In the genomic region with DNA sequence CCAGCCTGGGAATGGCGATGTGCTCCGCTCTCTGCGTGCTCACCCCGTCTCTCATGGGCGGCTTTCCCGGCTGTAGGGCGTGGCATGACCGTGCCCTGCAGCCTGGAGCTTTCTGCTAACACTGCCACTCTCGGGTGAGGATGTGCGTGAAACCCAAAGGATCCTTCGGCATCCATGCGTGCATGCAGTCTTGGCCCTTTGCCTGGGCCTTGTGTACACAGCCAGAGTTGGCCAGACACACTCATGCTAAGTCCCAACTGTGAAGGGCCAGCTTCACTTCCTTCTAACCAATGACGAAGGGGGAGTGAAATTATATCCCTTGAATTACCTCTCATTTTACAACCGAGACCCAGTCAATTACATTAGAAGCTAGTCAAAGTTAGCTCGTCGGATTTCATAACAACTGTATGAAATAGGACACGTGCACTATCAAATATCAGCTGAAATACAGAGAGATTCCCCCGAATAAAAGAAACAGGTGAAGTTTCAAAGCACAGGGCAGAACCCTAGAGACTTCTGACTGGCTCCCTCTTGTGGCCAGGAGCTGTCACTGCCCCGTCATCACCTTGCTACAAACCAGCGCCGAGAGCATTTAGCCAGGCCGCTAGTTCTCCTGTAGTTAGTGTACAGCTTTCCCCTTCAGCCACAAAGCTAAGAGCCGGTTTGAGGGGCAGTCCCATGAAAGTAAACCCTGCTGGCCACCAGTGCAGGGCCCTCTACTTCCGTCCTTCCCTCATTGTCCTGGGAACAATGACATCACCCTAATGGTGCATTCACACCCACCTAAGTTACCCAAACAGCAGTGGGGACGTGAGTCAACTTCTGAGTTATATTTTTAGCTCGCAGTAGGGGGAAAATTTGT, we compare ENCODE assay signal across 1 cellular context.
TF ChIP-seq lines count a peak whose summit lies in the region.

No MANE protein-coding gene starts in this region.

TF ChIP-seq in K562, 482 proteins besides CTCF, POLR2A, EP300 and RAD21 (continued from another document and continues in another):
- TF ChIP-seq ZC3H11A (IDR thresholded peaks at IDR 0.05; ENCODE audit: low read depth, low read length) (no peak), TCF3 (CRISPR knock-in tag; IDR thresholded peaks at IDR 0.05) (no peak), SREBF2 (CRISPR knock-in tag; IDR thresholded peaks at IDR 0.05) (no peak), ZNF583 (CRISPR knock-in tag; IDR thresholded peaks at IDR 0.05) (no peak), CBX8 (IDR thresholded peaks at IDR 0.05; ENCODE audit: borderline replicate concordance, extremely low read depth, low read depth, low read length, poor library complexity, severe bottlenecking) (no peak), KDM4B (IDR thresholded peaks at IDR 0.05; ENCODE audit: borderline replicate concordance in 2 of 2, low read depth in 1 of 2) (no peak), RBM22 (IDR thresholded peaks at IDR 0.05; ENCODE audit: low read depth, low read length, poor library complexity, severe bottlenecking) (no peak), NCOA2 (IDR thresholded peaks at IDR 0.05; ENCODE audit: partially characterized antibody in 2 of 2) (no peak), ZNF232 (CRISPR knock-in tag; IDR thresholded peaks at IDR 0.05) (no peak), ELF1 (tag; IDR thresholded peaks at IDR 0.05) (no peak), ZFP36 (IDR thresholded peaks at IDR 0.05; ENCODE audit: low read depth, low read length, partially characterized antibody) (no peak), MBD2 (IDR thresholded peaks at IDR 0.05; ENCODE audit: borderline replicate concordance, low read depth) (no peak), HMG20A (CRISPR knock-in tag; conservative IDR thresholded peaks at IDR 0.05) (no peak), ETV5 (CRISPR knock-in tag; IDR thresholded peaks at IDR 0.05; ENCODE audit: low read depth) (0 out of 2 replicates have a peak, but pooled peaks have one; percentile 13), JUND (IDR thresholded peaks at IDR 0.05; ENCODE audit: borderline replicate concordance, low read depth, low read length) (peak; percentile 61), JUND (tag; IDR thresholded peaks at IDR 0.05; ENCODE audit: borderline replicate concordance, low read depth, low read length) (peak; percentile 66; the same call in 2 of the 3 replicates), WHSC1 (IDR thresholded peaks at IDR 0.05; ENCODE audit: low read length) (no peak), ARHGAP35 (IDR thresholded peaks at IDR 0.05; ENCODE audit: partially characterized antibody) (no peak), HCFC1 (IDR thresholded peaks at IDR 0.05; ENCODE audit: low read depth, low read length) (no peak), ETV1 (tag; conservative IDR thresholded peaks at IDR 0.05; ENCODE audit: low read depth) (0 out of 2 replicates have a peak, but pooled peaks have one; percentile 8), KLF6 (CRISPR knock-in tag; IDR thresholded peaks at IDR 0.05; ENCODE audit: borderline replicate concordance) (no peak), MAZ (CRISPR knock-in tag; conservative IDR thresholded peaks at IDR 0.05 in 1 of 2, IDR thresholded peaks at IDR 0.05 in 1 of 2) (0 out of 4 replicates have a peak, but pooled peaks of 1 of the 2 experiments have one; percentile 31), CBX3 (IDR thresholded peaks at IDR 0.05; ENCODE audit: borderline replicate concordance in 1 of 2, low read length in 2 of 2) (0 out of 3 replicates have a peak, but pooled peaks of 1 of the 2 experiments have one; percentile 21), GABPB2 (CRISPR knock-in tag; conservative IDR thresholded peaks at IDR 0.05) (no peak), PTBP1 (IDR thresholded peaks at IDR 0.05; ENCODE audit: low read depth, low read length) (no peak), TCFL5 (CRISPR knock-in tag; conservative IDR thresholded peaks at IDR 0.05) (no peak), SNRNP70 (optimal IDR thresholded peaks at IDR 0.05; ENCODE audit: low read depth, low read length) (no peak), SUPT5H (IDR thresholded peaks at IDR 0.05) (no peak)
- TF ChIP-seq, protein P1, sequence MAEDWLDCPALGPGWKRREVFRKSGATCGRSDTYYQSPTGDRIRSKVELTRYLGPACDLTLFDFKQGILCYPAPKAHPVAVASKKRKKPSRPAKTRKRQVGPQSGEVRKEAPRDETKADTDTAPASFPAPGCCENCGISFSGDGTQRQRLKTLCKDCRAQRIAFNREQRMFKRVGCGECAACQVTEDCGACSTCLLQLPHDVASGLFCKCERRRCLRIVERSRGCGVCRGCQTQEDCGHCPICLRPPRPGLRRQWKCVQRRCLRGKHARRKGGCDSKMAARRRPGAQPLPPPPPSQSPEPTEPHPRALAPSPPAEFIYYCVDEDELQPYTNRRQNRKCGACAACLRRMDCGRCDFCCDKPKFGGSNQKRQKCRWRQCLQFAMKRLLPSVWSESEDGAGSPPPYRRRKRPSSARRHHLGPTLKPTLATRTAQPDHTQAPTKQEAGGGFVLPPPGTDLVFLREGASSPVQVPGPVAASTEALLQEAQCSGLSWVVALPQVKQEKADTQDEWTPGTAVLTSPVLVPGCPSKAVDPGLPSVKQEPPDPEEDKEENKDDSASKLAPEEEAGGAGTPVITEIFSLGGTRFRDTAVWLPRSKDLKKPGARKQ (CRISPR knock-in tag; IDR thresholded peaks at IDR 0.05) = no peak
- TF ChIP-seq, protein P2, sequence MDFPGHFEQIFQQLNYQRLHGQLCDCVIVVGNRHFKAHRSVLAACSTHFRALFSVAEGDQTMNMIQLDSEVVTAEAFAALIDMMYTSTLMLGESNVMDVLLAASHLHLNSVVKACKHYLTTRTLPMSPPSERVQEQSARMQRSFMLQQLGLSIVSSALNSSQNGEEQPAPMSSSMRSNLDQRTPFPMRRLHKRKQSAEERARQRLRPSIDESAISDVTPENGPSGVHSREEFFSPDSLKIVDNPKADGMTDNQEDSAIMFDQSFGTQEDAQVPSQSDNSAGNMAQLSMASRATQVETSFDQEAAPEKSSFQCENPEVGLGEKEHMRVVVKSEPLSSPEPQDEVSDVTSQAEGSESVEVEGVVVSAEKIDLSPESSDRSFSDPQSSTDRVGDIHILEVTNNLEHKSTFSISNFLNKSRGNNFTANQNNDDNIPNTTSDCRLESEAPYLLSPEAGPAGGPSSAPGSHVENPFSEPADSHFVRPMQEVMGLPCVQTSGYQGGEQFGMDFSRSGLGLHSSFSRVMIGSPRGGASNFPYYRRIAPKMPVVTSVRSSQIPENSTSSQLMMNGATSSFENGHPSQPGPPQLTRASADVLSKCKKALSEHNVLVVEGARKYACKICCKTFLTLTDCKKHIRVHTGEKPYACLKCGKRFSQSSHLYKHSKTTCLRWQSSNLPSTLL (IDR thresholded peaks at IDR 0.05) = no peak
- TF ChIP-seq, protein P3, sequence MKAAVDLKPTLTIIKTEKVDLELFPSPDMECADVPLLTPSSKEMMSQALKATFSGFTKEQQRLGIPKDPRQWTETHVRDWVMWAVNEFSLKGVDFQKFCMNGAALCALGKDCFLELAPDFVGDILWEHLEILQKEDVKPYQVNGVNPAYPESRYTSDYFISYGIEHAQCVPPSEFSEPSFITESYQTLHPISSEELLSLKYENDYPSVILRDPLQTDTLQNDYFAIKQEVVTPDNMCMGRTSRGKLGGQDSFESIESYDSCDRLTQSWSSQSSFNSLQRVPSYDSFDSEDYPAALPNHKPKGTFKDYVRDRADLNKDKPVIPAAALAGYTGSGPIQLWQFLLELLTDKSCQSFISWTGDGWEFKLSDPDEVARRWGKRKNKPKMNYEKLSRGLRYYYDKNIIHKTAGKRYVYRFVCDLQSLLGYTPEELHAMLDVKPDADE (conservative IDR thresholded peaks at IDR 0.05; ENCODE audit: control insufficient read depth, low read depth, low read length) = no peak
- TF ChIP-seq, protein P4, sequence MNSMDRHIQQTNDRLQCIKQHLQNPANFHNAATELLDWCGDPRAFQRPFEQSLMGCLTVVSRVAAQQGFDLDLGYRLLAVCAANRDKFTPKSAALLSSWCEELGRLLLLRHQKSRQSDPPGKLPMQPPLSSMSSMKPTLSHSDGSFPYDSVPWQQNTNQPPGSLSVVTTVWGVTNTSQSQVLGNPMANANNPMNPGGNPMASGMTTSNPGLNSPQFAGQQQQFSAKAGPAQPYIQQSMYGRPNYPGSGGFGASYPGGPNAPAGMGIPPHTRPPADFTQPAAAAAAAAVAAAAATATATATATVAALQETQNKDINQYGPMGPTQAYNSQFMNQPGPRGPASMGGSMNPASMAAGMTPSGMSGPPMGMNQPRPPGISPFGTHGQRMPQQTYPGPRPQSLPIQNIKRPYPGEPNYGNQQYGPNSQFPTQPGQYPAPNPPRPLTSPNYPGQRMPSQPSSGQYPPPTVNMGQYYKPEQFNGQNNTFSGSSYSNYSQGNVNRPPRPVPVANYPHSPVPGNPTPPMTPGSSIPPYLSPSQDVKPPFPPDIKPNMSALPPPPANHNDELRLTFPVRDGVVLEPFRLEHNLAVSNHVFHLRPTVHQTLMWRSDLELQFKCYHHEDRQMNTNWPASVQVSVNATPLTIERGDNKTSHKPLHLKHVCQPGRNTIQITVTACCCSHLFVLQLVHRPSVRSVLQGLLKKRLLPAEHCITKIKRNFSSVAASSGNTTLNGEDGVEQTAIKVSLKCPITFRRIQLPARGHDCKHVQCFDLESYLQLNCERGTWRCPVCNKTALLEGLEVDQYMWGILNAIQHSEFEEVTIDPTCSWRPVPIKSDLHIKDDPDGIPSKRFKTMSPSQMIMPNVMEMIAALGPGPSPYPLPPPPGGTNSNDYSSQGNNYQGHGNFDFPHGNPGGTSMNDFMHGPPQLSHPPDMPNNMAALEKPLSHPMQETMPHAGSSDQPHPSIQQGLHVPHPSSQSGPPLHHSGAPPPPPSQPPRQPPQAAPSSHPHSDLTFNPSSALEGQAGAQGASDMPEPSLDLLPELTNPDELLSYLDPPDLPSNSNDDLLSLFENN (IDR thresholded peaks at IDR 0.05; ENCODE audit: low read depth in 2 of 2, low read length in 2 of 2) = no peak
- TF ChIP-seq, protein P5, sequence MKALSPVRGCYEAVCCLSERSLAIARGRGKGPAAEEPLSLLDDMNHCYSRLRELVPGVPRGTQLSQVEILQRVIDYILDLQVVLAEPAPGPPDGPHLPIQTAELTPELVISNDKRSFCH (CRISPR knock-in tag; IDR thresholded peaks at IDR 0.05) = no peak
- TF ChIP-seq, protein P5 (tag; IDR thresholded peaks at IDR 0.05) = no peak
- TF ChIP-seq, protein P6, sequence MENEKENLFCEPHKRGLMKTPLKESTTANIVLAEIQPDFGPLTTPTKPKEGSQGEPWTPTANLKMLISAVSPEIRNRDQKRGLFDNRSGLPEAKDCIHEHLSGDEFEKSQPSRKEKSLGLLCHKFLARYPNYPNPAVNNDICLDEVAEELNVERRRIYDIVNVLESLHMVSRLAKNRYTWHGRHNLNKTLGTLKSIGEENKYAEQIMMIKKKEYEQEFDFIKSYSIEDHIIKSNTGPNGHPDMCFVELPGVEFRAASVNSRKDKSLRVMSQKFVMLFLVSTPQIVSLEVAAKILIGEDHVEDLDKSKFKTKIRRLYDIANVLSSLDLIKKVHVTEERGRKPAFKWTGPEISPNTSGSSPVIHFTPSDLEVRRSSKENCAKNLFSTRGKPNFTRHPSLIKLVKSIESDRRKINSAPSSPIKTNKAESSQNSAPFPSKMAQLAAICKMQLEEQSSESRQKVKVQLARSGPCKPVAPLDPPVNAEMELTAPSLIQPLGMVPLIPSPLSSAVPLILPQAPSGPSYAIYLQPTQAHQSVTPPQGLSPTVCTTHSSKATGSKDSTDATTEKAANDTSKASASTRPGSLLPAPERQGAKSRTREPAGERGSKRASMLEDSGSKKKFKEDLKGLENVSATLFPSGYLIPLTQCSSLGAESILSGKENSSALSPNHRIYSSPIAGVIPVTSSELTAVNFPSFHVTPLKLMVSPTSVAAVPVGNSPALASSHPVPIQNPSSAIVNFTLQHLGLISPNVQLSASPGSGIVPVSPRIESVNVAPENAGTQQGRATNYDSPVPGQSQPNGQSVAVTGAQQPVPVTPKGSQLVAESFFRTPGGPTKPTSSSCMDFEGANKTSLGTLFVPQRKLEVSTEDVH (IDR thresholded peaks at IDR 0.05; ENCODE audit: low read depth, partially characterized antibody) = no peak
- TF ChIP-seq, protein P7, sequence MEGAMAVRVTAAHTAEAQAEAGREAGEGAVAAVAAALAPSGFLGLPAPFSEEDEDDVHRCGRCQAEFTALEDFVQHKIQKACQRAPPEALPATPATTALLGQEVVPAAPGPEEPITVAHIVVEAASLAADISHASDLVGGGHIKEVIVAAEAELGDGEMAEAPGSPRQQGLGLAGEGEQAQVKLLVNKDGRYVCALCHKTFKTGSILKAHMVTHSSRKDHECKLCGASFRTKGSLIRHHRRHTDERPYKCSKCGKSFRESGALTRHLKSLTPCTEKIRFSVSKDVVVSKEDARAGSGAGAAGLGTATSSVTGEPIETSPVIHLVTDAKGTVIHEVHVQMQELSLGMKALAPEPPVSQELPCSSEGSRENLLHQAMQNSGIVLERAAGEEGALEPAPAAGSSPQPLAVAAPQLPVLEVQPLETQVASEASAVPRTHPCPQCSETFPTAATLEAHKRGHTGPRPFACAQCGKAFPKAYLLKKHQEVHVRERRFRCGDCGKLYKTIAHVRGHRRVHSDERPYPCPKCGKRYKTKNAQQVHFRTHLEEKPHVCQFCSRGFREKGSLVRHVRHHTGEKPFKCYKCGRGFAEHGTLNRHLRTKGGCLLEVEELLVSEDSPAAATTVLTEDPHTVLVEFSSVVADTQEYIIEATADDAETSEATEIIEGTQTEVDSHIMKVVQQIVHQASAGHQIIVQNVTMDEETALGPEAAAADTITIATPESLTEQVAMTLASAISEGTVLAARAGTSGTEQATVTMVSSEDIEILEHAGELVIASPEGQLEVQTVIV (CRISPR knock-in tag; IDR thresholded peaks at IDR 0.05; ENCODE audit: borderline replicate concordance) = no peak
- TF ChIP-seq, protein P8, sequence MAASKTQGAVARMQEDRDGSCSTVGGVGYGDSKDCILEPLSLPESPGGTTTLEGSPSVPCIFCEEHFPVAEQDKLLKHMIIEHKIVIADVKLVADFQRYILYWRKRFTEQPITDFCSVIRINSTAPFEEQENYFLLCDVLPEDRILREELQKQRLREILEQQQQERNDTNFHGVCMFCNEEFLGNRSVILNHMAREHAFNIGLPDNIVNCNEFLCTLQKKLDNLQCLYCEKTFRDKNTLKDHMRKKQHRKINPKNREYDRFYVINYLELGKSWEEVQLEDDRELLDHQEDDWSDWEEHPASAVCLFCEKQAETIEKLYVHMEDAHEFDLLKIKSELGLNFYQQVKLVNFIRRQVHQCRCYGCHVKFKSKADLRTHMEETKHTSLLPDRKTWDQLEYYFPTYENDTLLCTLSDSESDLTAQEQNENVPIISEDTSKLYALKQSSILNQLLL (CRISPR knock-in tag; IDR thresholded peaks at IDR 0.05; ENCODE audit: borderline replicate concordance) = no peak
- TF ChIP-seq, protein P9, sequence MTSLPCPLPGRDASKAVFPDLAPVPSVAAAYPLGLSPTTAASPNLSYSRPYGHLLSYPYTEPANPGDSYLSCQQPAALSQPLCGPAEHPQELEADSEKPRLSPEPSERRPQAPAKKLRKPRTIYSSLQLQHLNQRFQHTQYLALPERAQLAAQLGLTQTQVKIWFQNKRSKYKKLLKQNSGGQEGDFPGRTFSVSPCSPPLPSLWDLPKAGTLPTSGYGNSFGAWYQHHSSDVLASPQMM (CRISPR knock-in tag; IDR thresholded peaks at IDR 0.05) = no peak
- TF ChIP-seq, protein P10, sequence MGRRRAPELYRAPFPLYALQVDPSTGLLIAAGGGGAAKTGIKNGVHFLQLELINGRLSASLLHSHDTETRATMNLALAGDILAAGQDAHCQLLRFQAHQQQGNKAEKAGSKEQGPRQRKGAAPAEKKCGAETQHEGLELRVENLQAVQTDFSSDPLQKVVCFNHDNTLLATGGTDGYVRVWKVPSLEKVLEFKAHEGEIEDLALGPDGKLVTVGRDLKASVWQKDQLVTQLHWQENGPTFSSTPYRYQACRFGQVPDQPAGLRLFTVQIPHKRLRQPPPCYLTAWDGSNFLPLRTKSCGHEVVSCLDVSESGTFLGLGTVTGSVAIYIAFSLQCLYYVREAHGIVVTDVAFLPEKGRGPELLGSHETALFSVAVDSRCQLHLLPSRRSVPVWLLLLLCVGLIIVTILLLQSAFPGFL (CRISPR knock-in tag; IDR thresholded peaks at IDR 0.05) = no peak
